In genomic region chr9:88890546-88890945, GRCh38 we compare ENCODE assay signal across 1 cellular context.
TF ChIP-seq lines count a peak whose summit lies in the region.

No MANE protein-coding gene starts in this region.

TF ChIP-seq in H1, 55 proteins besides CTCF, POLR2A, EP300 and RAD21:
- TF ChIP-seq JUN (IDR thresholded peaks at IDR 0.05; ENCODE audit: low read depth, low read length): no peak
- TF ChIP-seq EZH2 (IDR thresholded peaks at IDR 0.05; ENCODE audit: low read depth, low read length, severe bottlenecking): no peak
- TF ChIP-seq TEAD4 (IDR thresholded peaks at IDR 0.05; ENCODE audit: low read depth, low read length): no peak
- TF ChIP-seq BACH1 (IDR thresholded peaks at IDR 0.05; ENCODE audit: low read length): 0 out of 2 replicates have a peak, but pooled peaks have one; percentile 19
